ENCODE assay signal across 1 cellular context in the genomic region with DNA sequence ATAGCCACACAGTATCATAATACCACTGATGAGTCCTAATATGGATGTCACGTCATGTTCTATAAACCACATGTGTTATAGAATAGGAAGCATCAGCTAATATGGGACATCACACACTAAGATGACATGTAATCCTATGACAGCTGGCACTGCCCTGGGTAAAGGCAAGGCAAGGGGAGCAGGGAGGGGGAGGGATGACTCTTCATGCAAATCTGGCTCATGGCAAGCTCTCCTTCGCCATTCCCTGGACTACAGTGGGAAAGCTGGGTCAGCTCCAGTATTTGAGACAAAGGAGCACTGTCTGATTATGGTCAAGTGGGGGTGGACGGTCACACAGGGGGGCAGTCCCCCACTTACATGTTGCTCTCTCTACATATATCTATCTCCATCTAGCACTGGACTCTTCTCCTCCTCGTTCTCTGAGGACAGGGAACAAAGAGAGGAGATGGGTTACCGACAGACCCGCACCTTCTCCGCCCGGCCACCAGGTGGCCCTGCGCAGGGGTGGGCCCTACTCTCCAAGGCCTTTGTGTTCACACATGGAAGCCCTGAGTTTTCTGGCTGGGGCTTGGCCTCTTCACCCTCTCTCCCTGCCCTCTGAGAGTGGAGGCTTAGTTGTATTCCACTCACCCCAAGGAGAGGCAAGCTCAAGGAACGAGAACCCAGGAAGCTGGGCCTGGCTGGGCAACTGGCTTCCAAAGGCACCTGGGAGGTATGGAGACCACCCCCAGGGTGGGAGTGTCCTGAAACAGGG.
A peak's percentile ranks its signal among the peaks of the same experiment; 100 is the strongest.
TF ChIP-seq lines count a peak whose summit lies in the region.

No MANE protein-coding gene starts in this region.

TF ChIP-seq in K562, 482 proteins besides CTCF, POLR2A, EP300 and RAD21 (continued from another document and continues in another):
- TF ChIP-seq ZNF318 (IDR thresholded peaks at IDR 0.05; ENCODE audit: borderline replicate concordance in 1 of 2, low read depth in 1 of 2) (no peak), PKNOX1 (IDR thresholded peaks at IDR 0.05) (no peak), ZNF740 (CRISPR knock-in tag; IDR thresholded peaks at IDR 0.05) (0 out of 2 replicates have a peak, but pooled peaks have one; percentile 26), ZNF740 (tag; IDR thresholded peaks at IDR 0.05) (no peak), ZFX (CRISPR knock-in tag; IDR thresholded peaks at IDR 0.05) (0 out of 2 replicates have a peak, but pooled peaks have one; percentile 20), HOXB6 (CRISPR knock-in tag; IDR thresholded peaks at IDR 0.05; ENCODE audit: borderline replicate concordance) (no peak), ZNF696 (CRISPR knock-in tag; conservative IDR thresholded peaks at IDR 0.05) (no peak), ZNF212 (CRISPR knock-in tag; IDR thresholded peaks at IDR 0.05) (no peak), PRDM10 (IDR thresholded peaks at IDR 0.05; ENCODE audit: partially characterized antibody) (no peak), HNRNPH1 (optimal IDR thresholded peaks at IDR 0.05; ENCODE audit: low read depth, low read length) (no peak), ARID1B (IDR thresholded peaks at IDR 0.05) (no peak), CBX8 (IDR thresholded peaks at IDR 0.05; ENCODE audit: borderline replicate concordance, extremely low read depth, low read depth, low read length, poor library complexity, severe bottlenecking) (no peak), EGR1 (conservative IDR thresholded peaks at IDR 0.05) (no peak), ZNF77 (CRISPR knock-in tag; IDR thresholded peaks at IDR 0.05) (no peak), SOX6 (IDR thresholded peaks at IDR 0.05) (no peak), THRAP3 (IDR thresholded peaks at IDR 0.05; ENCODE audit: borderline replicate concordance) (no peak), NUFIP1 (IDR thresholded peaks at IDR 0.05; ENCODE audit: partially characterized antibody) (no peak), ZNF184 (CRISPR knock-in tag; IDR thresholded peaks at IDR 0.05) (no peak), TOE1 (IDR thresholded peaks at IDR 0.05; ENCODE audit: borderline replicate concordance) (no peak), TOE1 (CRISPR knock-in tag; IDR thresholded peaks at IDR 0.05; ENCODE audit: borderline replicate concordance, low read depth) (0 out of 2 replicates have a peak, but pooled peaks have one; percentile 23), VEZF1 (CRISPR knock-in tag; IDR thresholded peaks at IDR 0.05) (peak; percentile 45), MED1 (CRISPR knock-in tag; IDR thresholded peaks at IDR 0.05; ENCODE audit: borderline replicate concordance) (no peak), ZBTB7A (IDR thresholded peaks at IDR 0.05; ENCODE audit: borderline replicate concordance, control insufficient read depth, low read depth, low read length) (0 out of 2 replicates have a peak, but pooled peaks have one; percentile 26), ATF1 (CRISPR knock-in tag; IDR thresholded peaks at IDR 0.05) (no peak), ATF1 (tag; IDR thresholded peaks at IDR 0.05) (0 out of 2 replicates have a peak, but pooled peaks have one; percentile 15), RFX7 (CRISPR knock-in tag; IDR thresholded peaks at IDR 0.05) (no peak), SMC3 (conservative IDR thresholded peaks at IDR 0.05; ENCODE audit: insufficient read depth, low read depth, low read length) (peak; percentile 94), MEF2A (IDR thresholded peaks at IDR 0.05; ENCODE audit: control insufficient read depth, low read depth, low read length) (no peak), GABPB1 (CRISPR knock-in tag; IDR thresholded peaks at IDR 0.05) (0 out of 2 replicates have a peak, but pooled peaks have one; percentile 17)
- TF ChIP-seq, protein P1, sequence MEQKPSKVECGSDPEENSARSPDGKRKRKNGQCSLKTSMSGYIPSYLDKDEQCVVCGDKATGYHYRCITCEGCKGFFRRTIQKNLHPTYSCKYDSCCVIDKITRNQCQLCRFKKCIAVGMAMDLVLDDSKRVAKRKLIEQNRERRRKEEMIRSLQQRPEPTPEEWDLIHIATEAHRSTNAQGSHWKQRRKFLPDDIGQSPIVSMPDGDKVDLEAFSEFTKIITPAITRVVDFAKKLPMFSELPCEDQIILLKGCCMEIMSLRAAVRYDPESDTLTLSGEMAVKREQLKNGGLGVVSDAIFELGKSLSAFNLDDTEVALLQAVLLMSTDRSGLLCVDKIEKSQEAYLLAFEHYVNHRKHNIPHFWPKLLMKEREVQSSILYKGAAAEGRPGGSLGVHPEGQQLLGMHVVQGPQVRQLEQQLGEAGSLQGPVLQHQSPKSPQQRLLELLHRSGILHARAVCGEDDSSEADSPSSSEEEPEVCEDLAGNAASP (IDR thresholded peaks at IDR 0.05): no peak
- TF ChIP-seq, protein P2, sequence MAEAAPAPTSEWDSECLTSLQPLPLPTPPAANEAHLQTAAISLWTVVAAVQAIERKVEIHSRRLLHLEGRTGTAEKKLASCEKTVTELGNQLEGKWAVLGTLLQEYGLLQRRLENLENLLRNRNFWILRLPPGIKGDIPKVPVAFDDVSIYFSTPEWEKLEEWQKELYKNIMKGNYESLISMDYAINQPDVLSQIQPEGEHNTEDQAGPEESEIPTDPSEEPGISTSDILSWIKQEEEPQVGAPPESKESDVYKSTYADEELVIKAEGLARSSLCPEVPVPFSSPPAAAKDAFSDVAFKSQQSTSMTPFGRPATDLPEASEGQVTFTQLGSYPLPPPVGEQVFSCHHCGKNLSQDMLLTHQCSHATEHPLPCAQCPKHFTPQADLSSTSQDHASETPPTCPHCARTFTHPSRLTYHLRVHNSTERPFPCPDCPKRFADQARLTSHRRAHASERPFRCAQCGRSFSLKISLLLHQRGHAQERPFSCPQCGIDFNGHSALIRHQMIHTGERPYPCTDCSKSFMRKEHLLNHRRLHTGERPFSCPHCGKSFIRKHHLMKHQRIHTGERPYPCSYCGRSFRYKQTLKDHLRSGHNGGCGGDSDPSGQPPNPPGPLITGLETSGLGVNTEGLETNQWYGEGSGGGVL (CRISPR knock-in tag; IDR thresholded peaks at IDR 0.05): no peak
- TF ChIP-seq, protein P3, sequence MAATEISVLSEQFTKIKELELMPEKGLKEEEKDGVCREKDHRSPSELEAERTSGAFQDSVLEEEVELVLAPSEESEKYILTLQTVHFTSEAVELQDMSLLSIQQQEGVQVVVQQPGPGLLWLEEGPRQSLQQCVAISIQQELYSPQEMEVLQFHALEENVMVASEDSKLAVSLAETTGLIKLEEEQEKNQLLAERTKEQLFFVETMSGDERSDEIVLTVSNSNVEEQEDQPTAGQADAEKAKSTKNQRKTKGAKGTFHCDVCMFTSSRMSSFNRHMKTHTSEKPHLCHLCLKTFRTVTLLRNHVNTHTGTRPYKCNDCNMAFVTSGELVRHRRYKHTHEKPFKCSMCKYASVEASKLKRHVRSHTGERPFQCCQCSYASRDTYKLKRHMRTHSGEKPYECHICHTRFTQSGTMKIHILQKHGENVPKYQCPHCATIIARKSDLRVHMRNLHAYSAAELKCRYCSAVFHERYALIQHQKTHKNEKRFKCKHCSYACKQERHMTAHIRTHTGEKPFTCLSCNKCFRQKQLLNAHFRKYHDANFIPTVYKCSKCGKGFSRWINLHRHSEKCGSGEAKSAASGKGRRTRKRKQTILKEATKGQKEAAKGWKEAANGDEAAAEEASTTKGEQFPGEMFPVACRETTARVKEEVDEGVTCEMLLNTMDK (IDR thresholded peaks at IDR 0.05; ENCODE audit: borderline replicate concordance, insufficient read depth, low read depth, low read length, poor library complexity, severe bottlenecking): peak; percentile 28
